Comparison of ENCODE assay signal across 8 cellular contexts in the genomic region with DNA sequence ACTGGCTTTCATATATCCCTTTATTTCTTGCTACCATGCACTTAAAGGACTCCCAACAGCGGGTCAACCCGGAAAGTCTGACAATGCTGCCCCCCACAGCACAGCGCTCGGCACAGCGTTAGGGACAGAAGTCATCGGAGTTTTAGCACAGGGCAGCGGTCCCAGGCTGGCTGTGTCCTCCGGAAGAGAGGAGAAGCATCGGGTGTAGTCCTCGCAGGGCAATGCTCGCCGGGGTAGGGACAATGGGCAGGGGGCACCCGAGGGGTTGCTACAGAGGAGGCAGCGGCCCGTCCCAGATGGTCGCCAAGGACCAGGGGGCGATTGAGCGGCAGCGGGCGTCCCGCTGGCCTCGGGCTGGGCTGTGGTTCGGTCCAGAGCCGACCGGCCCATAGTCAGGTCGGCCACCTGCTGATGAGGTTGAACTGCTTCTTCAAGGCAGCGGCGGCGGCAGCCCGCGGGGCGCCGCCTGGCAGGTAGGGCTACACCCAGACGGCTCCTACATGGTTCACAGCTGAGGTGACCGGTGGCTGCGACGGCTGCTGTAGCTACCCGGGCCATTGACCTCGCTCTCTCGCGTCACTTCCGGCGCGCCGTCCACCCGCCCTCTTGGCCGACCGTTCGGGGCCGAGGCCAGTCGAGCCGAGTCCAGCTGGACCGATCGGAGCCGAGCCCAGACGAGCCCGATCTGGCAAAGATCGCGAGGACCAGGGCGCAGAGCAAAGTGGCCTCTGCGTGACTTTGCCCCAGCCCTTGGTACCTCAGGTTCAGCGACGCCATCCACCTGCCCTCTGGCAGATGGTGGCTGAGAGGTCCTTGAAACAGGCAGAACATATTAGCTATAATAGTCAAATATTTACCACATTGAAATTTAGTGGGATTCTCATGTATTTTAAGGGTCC. TPM values are rescaled to one million over a fixed set of nuclear protein-coding genes. Genes with fewer than 3 reads are reported as not detected.
DNase-seq lines count a peak whose midpoint lies in the region; ATAC-seq and TF ChIP-seq lines count a peak whose summit lies in the region.

No MANE protein-coding gene starts in this region.

- no peaks in the 10 kb centered on the region for H3K9me2 ChIP-seq in HCT116 (ENCODE audit: insufficient read depth)

- 0 to 2% methylated on average over 18 to 47 of the region's 63 CpGs for WGBS in tibial nerve, 2 donors

- peak overlapping the region; percentile 60 for H2AFZ ChIP-seq in HCT116 (ENCODE audit: low read depth, low read length, poor library complexity, severe bottlenecking)

- TF ChIP-seq CTCF in HCT116 (IDR thresholded peaks at IDR 0.05 in 2 of 3, conservative IDR thresholded peaks at IDR 0.05 in 1 of 3; ENCODE audit: borderline replicate concordance in 1 of 3, insufficient read depth in 1 of 3, low read depth in 2 of 3, low read length in 2 of 3), result peak; percentile 47 to 70 (median 57); a peak in 5 of 6 replicates
- peak; percentile 12 to 25 (median 19) for TF ChIP-seq CTCF in tibial nerve (IDR thresholded peaks at IDR 0.05)

- H3K9me3 ChIP-seq in HCT116 (ENCODE audit: control insufficient read depth in 1 of 2, insufficient read depth in 1 of 2, low read depth in 1 of 2, low read length in 2 of 2) (no peaks in the 10 kb centered on the region), tibial nerve (no peaks in the 10 kb centered on the region)

- peak; percentile 32 to 89 for TF ChIP-seq EP300 in tibial nerve (IDR thresholded peaks at IDR 0.05)

- H3K4me2 ChIP-seq in HCT116 (ENCODE audit: low read length), result peak overlapping the region; percentile 94

- peaks cover 12% of the 10 kb centered on the region for H3K79me2 ChIP-seq in HCT116 (ENCODE audit: insufficient read depth, low read length)

- DNase-seq in ELR (ENCODE audit: low read depth) (peak; percentile 92), HCT116 (ENCODE audit: low read depth, low spot score) (peak; percentile 79), NCI-H1105 (lab: John Stamatoyannopoulos, UW) (peak; percentile 63), T follicular helper cell (ENCODE audit: low read depth) (peak; percentile 36), amygdala (lab: John Stamatoyannopoulos, UW) (peak; percentile 55 to 98 (median 88)), left cardiac atrium (peak; percentile 97), posterior cingulate gyrus (peak; percentile 96 to 99 (median 98)), tibial nerve (ENCODE audit: low spot score in 2 of 2) (peak; percentile 88 to 90)

- TF ChIP-seq POLR2A in HCT116 (IDR thresholded peaks at IDR 0.05; ENCODE audit: borderline replicate concordance, extremely low read depth, insufficient read depth, insufficient read length) (peak; percentile 74), tibial nerve (IDR thresholded peaks at IDR 0.05) (peak in 1 of 2 donors; percentile 52)

- intact Hi-C loops in HCT116 (cut with micrococcal nuclease), result loop anchor here (2.0 to 5.0 kb wide), 4 partner anchors 52 to 590 kb away; no protein-coding TSS in a partner anchor
- intact Hi-C loops in left cardiac atrium (cut with DNase I), result loop anchor here in 1 of 2 donors (2.0 kb wide), 1 partner anchor 40 kb away; no protein-coding TSS in a partner anchor
- intact Hi-C loops in posterior cingulate gyrus (cut with DNase I), result loop anchor here (5.0 kb wide), 1 partner anchor 40 kb away; no protein-coding TSS in a partner anchor

- CTCF ChIA-PET in HCT116 (lab: Charles Lee), result interaction anchor here (1.0 to 1.7 kb wide), 3 partner anchors 119 to 272 kb away, joined by 3 to 13 read pairs (median 4); no protein-coding TSS in a partner anchor

- peak overlapping the region; percentile 88 for H3K9ac ChIP-seq in HCT116 (ENCODE audit: low read length)

- peak overlapping the region; percentile 77 for H3K27ac ChIP-seq in HCT116 (ENCODE audit: low read depth, low read length)
- peak overlapping the region; percentile 72 to 92 (median 87) for H3K27ac ChIP-seq in tibial nerve

- H3K27me3 ChIP-seq in HCT116 (ENCODE audit: insufficient read depth, low read length), result no peaks in the 10 kb centered on the region
- no peaks in the 10 kb centered on the region for H3K27me3 ChIP-seq in tibial nerve

- ATAC-seq in HCT116, result peak; percentile 78
- peak; percentile 91 to 92 for ATAC-seq in left cardiac atrium

- peak; percentile 81 for TF ChIP-seq RAD21 in HCT116 (IDR thresholded peaks at IDR 0.05; ENCODE audit: low read depth)

- H3K4me1 ChIP-seq in HCT116 (ENCODE audit: control insufficient read depth in 1 of 2, insufficient read depth in 2 of 2, low read length in 2 of 2) (peaks cover 32 to 46% of the 10 kb centered on the region in 2 experiments), tibial nerve (peaks cover 3 to 38% (median 19%) of the 10 kb centered on the region in 4 donors)

- POLR2A ChIA-PET in HCT116 (lab: Charles Lee), result interaction anchor here (0.7 to 1.5 kb wide), 2 partner anchors 58 to 119 kb away, joined by 4 to 5 read pairs; no protein-coding TSS in a partner anchor

- no peaks in the 10 kb centered on the region for H4K20me1 ChIP-seq in HCT116 (ENCODE audit: insufficient read depth)

- H3K36me3 ChIP-seq in HCT116 (ENCODE audit: control insufficient read depth in 1 of 2, insufficient read depth in 2 of 2, low read length in 2 of 2), result no peaks in the 10 kb centered on the region
- H3K36me3 ChIP-seq in tibial nerve, result no peaks in the 10 kb centered on the region

- H3K4me3 ChIP-seq in HCT116 (replicated peaks in 1 of 2; ENCODE audit: low read depth in 1 of 2, low read length in 2 of 2), result peak overlapping the region; percentile 92
- H3K4me3 ChIP-seq in tibial nerve, result peak overlapping the region; percentile 58 to 95 (median 70)

- TSS peak; percentile 43 for BruUV-seq in HCT116 (replicated peaks; lab: Mats Ljungman, UMichigan)

- RAD21 ChIA-PET in HCT116 (lab: Charles Lee; ENCODE audit: low non-redundant PET in 1 of 2, low total read pairs in 2 of 2, uncharacterized antibody in 2 of 2, unreplicated experiment in 2 of 2), result interaction anchor here in 1 of 2 experiments (1.5 kb wide), 1 partner anchor 273 kb away, joined by 3 read pairs; no protein-coding TSS in a partner anchor

TF ChIP-seq in HCT116, 20 proteins besides CTCF, POLR2A, EP300 and RAD21 (continues in another document):
- peak; percentile 91 for TF ChIP-seq SRF (IDR thresholded peaks at IDR 0.05; ENCODE audit: low read depth)
- TF ChIP-seq SIN3A (IDR thresholded peaks at IDR 0.05; ENCODE audit: low read depth), result peak; percentile 71
- TF ChIP-seq EGR1 (IDR thresholded peaks at IDR 0.05; ENCODE audit: low read depth), result no peak
- TF ChIP-seq ZFX (IDR thresholded peaks at IDR 0.05), result peak; percentile 53
- TF ChIP-seq ATF3 (IDR thresholded peaks at IDR 0.05), result no peak
- peak; percentile 42; the same call in 1 of the 2 replicates for TF ChIP-seq CBX3 (IDR thresholded peaks at IDR 0.05; ENCODE audit: low read depth)
- peak; percentile 89 for TF ChIP-seq POLR2AphosphoS5 (IDR thresholded peaks at IDR 0.05; ENCODE audit: low read depth, low read length)
- TF ChIP-seq, protein P1, sequence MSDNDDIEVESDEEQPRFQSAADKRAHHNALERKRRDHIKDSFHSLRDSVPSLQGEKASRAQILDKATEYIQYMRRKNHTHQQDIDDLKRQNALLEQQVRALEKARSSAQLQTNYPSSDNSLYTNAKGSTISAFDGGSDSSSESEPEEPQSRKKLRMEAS (IDR thresholded peaks at IDR 0.05), result peak; percentile 81
- TF ChIP-seq EZH2phosphoT487 (IDR thresholded peaks at IDR 0.05; ENCODE audit: borderline replicate concordance), result no peak
- no peak for TF ChIP-seq TCF7L2 (IDR thresholded peaks at IDR 0.05; ENCODE audit: borderline replicate concordance, extremely low read depth, insufficient read depth, insufficient read length)
- no peak for TF ChIP-seq ZNF274 (IDR thresholded peaks at IDR 0.05; ENCODE audit: low read depth, low read length)
- no peak; the same call in 1 of the 2 replicates for TF ChIP-seq ELF1 (IDR thresholded peaks at IDR 0.05; ENCODE audit: borderline replicate concordance, low read depth)
- TF ChIP-seq YY1 (IDR thresholded peaks at IDR 0.05; ENCODE audit: extremely low read depth, insufficient replicate concordance, low read depth, low read length), result peak; percentile 68
- TF ChIP-seq EZH2 (IDR thresholded peaks at IDR 0.05), result no peak
- TF ChIP-seq FOSL1 (IDR thresholded peaks at IDR 0.05; ENCODE audit: low read depth), result no peak
- TF ChIP-seq SP1 (IDR thresholded peaks at IDR 0.05; ENCODE audit: low read depth), result peak; percentile 63
- TF ChIP-seq CEBPB (IDR thresholded peaks at IDR 0.05; ENCODE audit: low read depth), result no peak
- TF ChIP-seq REST (IDR thresholded peaks at IDR 0.05; ENCODE audit: low read depth), result no peak

RNA-seq across cellular contexts. Expression of gene LCMT1, which starts 4.7 kb away (rescaled TPM):
- total RNA-seq in HCT116 (2021; ENCODE audit: unreplicated experiment), result 52.4 TPM
- 56.7 and 66.9 TPM in 2 replicates for polyA plus RNA-seq in HCT116 (2012)
- 10 to 100 TPM; 30.4 to 39.2 TPM for total RNA-seq in left cardiac atrium
- 10 to 100 TPM; 21.6 to 56.4 (median 33.8) TPM for total RNA-seq in tibial nerve

Comparison
In these comparisons a context has a peak if more than half of its experiments do, and no peak if none do; other contexts are left out.
1. Peak in every context shown above with its lines: DNase-seq, ATAC-seq, H3K4me3 ChIP-seq and H3K27ac ChIP-seq.
2. DNase-seq: peak in every context shown above with its lines; median percentile 98 in posterior cingulate gyrus; 97 in left cardiac atrium; 92 in ELR; 89 in tibial nerve; 88 in amygdala; 79 in HCT116; 63 in NCI-H1105; 36 in T follicular helper cell.